In the genomic region with DNA sequence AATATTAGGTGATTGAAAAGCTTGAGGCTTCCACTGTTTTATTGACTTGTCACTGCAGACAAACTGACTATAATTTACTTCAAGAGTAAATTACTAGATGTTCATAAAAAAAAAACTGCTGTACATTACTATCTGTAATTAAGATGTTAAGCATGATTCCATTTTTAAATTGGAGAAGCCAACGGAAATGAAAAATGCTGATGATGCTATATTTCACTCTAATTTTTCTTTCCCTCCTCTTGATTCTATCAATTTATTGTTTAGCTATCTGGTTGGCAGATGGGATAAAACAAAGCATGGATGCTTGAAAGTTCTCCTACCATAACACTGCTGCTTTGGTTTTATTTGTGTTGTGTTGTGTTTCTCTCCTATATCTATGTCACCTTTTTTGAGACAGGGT, we compare ENCODE assay signal across 3 cellular contexts.
TF ChIP-seq lines count a peak whose summit lies in the region.

No MANE protein-coding gene starts in this region.

TF ChIP-seq in HepG2, 621 proteins besides CTCF, POLR2A, EP300 and RAD21:
- TF ChIP-seq, protein P1, sequence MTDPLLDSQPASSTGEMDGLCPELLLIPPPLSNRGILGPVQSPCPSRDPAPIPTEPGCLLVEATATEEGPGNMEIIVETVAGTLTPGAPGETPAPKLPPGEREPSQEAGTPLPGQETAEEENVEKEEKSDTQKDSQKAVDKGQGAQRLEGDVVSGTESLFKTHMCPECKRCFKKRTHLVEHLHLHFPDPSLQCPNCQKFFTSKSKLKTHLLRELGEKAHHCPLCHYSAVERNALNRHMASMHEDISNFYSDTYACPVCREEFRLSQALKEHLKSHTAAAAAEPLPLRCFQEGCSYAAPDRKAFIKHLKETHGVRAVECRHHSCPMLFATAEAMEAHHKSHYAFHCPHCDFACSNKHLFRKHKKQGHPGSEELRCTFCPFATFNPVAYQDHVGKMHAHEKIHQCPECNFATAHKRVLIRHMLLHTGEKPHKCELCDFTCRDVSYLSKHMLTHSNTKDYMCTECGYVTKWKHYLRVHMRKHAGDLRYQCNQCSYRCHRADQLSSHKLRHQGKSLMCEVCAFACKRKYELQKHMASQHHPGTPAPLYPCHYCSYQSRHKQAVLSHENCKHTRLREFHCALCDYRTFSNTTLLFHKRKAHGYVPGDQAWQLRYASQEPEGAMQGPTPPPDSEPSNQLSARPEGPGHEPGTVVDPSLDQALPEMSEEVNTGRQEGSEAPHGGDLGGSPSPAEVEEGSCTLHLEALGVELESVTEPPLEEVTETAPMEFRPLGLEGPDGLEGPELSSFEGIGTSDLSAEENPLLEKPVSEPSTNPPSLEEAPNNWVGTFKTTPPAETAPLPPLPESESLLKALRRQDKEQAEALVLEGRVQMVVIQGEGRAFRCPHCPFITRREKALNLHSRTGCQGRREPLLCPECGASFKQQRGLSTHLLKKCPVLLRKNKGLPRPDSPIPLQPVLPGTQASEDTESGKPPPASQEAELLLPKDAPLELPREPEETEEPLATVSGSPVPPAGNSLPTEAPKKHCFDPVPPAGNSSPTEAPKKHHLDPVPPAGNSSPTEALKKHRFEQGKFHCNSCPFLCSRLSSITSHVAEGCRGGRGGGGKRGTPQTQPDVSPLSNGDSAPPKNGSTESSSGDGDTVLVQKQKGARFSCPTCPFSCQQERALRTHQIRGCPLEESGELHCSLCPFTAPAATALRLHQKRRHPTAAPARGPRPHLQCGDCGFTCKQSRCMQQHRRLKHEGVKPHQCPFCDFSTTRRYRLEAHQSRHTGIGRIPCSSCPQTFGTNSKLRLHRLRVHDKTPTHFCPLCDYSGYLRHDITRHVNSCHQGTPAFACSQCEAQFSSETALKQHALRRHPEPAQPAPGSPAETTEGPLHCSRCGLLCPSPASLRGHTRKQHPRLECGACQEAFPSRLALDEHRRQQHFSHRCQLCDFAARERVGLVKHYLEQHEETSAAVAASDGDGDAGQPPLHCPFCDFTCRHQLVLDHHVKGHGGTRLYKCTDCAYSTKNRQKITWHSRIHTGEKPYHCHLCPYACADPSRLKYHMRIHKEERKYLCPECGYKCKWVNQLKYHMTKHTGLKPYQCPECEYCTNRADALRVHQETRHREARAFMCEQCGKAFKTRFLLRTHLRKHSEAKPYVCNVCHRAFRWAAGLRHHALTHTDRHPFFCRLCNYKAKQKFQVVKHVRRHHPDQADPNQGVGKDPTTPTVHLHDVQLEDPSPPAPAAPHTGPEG (CRISPR knock-in tag; IDR thresholded peaks at IDR 0.05) = no peak
- TF ChIP-seq MAFF (IDR thresholded peaks at IDR 0.05; ENCODE audit: low read depth, low read length) (peak; percentile 97), MAFK (conservative IDR thresholded peaks at IDR 0.05 in 1 of 2, IDR thresholded peaks at IDR 0.05 in 1 of 2; ENCODE audit: low read length in 2 of 2) (peak; percentile 96 to 98)
TF ChIP-seq in HepG2: peak in this region for 2.

TF ChIP-seq in K562, 482 proteins besides CTCF, POLR2A, EP300 and RAD21:
- TF ChIP-seq MAFK (IDR thresholded peaks at IDR 0.05; ENCODE audit: low read length) = peak; percentile 91
- no peak for TF ChIP-seq CBFA2T3 (IDR thresholded peaks at IDR 0.05)
- peak; percentile 91 for TF ChIP-seq MAFF (IDR thresholded peaks at IDR 0.05; ENCODE audit: low read length)
- no peak for TF ChIP-seq ZNF695 (CRISPR knock-in tag; IDR thresholded peaks at IDR 0.05)
- peak; percentile 92 for TF ChIP-seq ZNF316 (IDR thresholded peaks at IDR 0.05)
- no peak for TF ChIP-seq NFIX (CRISPR knock-in tag; IDR thresholded peaks at IDR 0.05; ENCODE audit: low read depth)
- TF ChIP-seq C11orf30 (IDR thresholded peaks at IDR 0.05; ENCODE audit: low read depth) = peak; percentile 82
- no peak for TF ChIP-seq RBM39 (optimal IDR thresholded peaks at IDR 0.05; ENCODE audit: low read depth, low read length)
- peak; percentile 83 for TF ChIP-seq MAFG (tag; conservative IDR thresholded peaks at IDR 0.05)
- TF ChIP-seq HNRNPK (IDR thresholded peaks at IDR 0.05; ENCODE audit: low read depth, low read length, poor library complexity, severe bottlenecking) = no peak
TF ChIP-seq in K562: peak in this region for 5.

TF ChIP-seq in H1, 55 proteins besides CTCF, POLR2A, EP300 and RAD21:
- TF ChIP-seq TBP (IDR thresholded peaks at IDR 0.05; ENCODE audit: low read depth, low read length) (no peak), MAFK (IDR thresholded peaks at IDR 0.05; ENCODE audit: low read depth, low read length) (peak; percentile 77; the same call in 1 of the 2 replicates)
